ENCODE assay signal across 18 cellular contexts in the genomic region with DNA sequence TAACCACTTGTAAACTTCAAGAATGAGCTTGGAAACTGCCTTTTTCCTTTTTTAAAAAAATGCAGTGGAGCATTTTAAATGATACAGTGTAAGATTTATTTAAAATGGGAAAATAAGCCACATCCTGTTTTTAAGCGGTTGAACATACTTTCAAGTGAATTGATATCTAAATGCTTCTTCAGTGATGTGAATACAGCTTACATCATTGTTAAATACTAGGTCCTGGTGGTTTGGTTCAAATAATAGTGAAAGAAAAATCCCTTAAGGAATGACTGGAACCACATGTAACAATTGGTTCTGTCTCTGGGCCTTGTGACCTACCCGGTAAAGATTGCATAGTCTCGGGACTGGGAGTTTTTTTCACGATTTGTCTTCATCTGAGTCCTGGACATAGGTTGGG. TPM values are rescaled to one million over a fixed set of nuclear protein-coding genes. Genes with fewer than 3 reads are reported as not detected.
DNase-seq lines count a peak whose midpoint lies in the region; ATAC-seq and TF ChIP-seq lines count a peak whose summit lies in the region.
"Had no signal": no experiment of that assay in that cellular context is flagged by ENCODE, and none has a peak within 500 bp of the region (broad histone marks: within the 10 kb centered on the region; RNA-seq: fewer than 3 reads in every experiment).

No MANE protein-coding gene starts in this region.

- H3F3A ChIP-seq in GM23248 (ENCODE audit: insufficient read depth) (peaks cover 9% of the 10 kb centered on the region; the same call in 1 of the 2 replicates), PC-9 (ENCODE audit: insufficient read depth, low read depth) (peaks cover 8% of the 10 kb centered on the region; the same call in 1 of the 2 replicates)

- H3K9me3 ChIP-seq in GM23248 (ENCODE audit: low read depth) (no peaks in the 10 kb centered on the region), PC-9 (ENCODE audit: insufficient read depth, low read depth) (no peaks in the 10 kb centered on the region), osteoblast (ENCODE audit: low read depth, low read length) (no peaks in the 10 kb centered on the region), sigmoid colon (no peaks in the 10 kb centered on the region), WERI-Rb-1 (ENCODE audit: severe bottlenecking) (no peaks in the 10 kb centered on the region)

- BruUV-seq in PC-9 (replicated peaks; lab: Mats Ljungman, UMichigan) = no TSS peak

- ATAC-seq in GM18870 (IDR thresholded peaks at IDR 0.05; ENCODE audit: unreplicated experiment) = no peak

- TF ChIP-seq EP300 in sigmoid colon (IDR thresholded peaks at IDR 0.05) = no peak

- intact Hi-C loops in PC-9 (cut with micrococcal nuclease; ENCODE audit: unreplicated experiment) = no loop called here
- intact Hi-C loops in sigmoid colon (cut with DNase I) = no loop called here

- no peaks in the 10 kb centered on the region for H3K9me2 ChIP-seq in GM23248 (ENCODE audit: insufficient read depth)
- H3K9me2 ChIP-seq in PC-9 (ENCODE audit: insufficient read depth) = no peaks in the 10 kb centered on the region

- H3K27me3 ChIP-seq in GM23248 (replicated peaks; ENCODE audit: insufficient read depth) = no peaks in the 10 kb centered on the region
- no peaks in the 10 kb centered on the region for H3K27me3 ChIP-seq in PC-9 (ENCODE audit: insufficient read depth, low read depth)
- no peaks in the 10 kb centered on the region for H3K27me3 ChIP-seq in osteoblast (ENCODE audit: insufficient read depth, low read length)
- no peaks in the 10 kb centered on the region for H3K27me3 ChIP-seq in sigmoid colon
- peaks cover 38% of the 10 kb centered on the region for H3K27me3 ChIP-seq in WERI-Rb-1 (ENCODE audit: insufficient read depth, low read depth, severe bottlenecking)

- H2AFZ ChIP-seq in GM23248 (no peak overlapping the region), PC-9 (no peak overlapping the region), osteoblast (ENCODE audit: low read length) (no peak overlapping the region)

- WGBS in GM23248 (ENCODE audit: low coverage in 1 of 2, low lambda C conversion rate in 2 of 2, missing lambda C conversion rate in 2 of 2), 2 experiments = 91 to 94% methylated on average over 4 of the region's 4 CpGs
- WGBS in sigmoid colon, 2 donors = 80 to 87% methylated on average over 4 of the region's 4 CpGs

- no peak overlapping the region for H3K9ac ChIP-seq in GM23248

- H3K36me3 ChIP-seq in GM23248 (ENCODE audit: low read depth) (no peaks in the 10 kb centered on the region), PC-9 (ENCODE audit: low read depth) (no peaks in the 10 kb centered on the region), osteoblast (ENCODE audit: insufficient read depth, low read length) (no peaks in the 10 kb centered on the region), sigmoid colon (no peaks in the 10 kb centered on the region), WERI-Rb-1 (no peaks in the 10 kb centered on the region)

- H3K4me1 ChIP-seq in GM23248 (ENCODE audit: insufficient read depth) (peaks cover 25% of the 10 kb centered on the region), PC-9 (replicated peaks; ENCODE audit: insufficient read depth) (peaks cover 13% of the 10 kb centered on the region), osteoblast (ENCODE audit: insufficient read depth, low read length) (peaks cover 21% of the 10 kb centered on the region), sigmoid colon (no peaks in the 10 kb centered on the region)

- H4K20me1 ChIP-seq in GM23248 (ENCODE audit: insufficient read depth) = no peaks in the 10 kb centered on the region
- no peaks in the 10 kb centered on the region for H4K20me1 ChIP-seq in PC-9 (ENCODE audit: insufficient read depth)
- no peaks in the 10 kb centered on the region for H4K20me1 ChIP-seq in osteoblast (ENCODE audit: insufficient read depth, low read length)

- TF ChIP-seq CTCF in PC-9 (conservative IDR thresholded peaks at IDR 0.05) = no peak
- TF ChIP-seq CTCF in astrocyte of the spinal cord (IDR thresholded peaks at IDR 0.05; ENCODE audit: low read depth, low read length) = no peak
- no peak for TF ChIP-seq CTCF in osteoblast (IDR thresholded peaks at IDR 0.05; ENCODE audit: extremely low read depth, low read depth, low read length)
- no peak for TF ChIP-seq CTCF in sigmoid colon (IDR thresholded peaks at IDR 0.05)
- TF ChIP-seq CTCF in WERI-Rb-1 (IDR thresholded peaks at IDR 0.05; ENCODE audit: low read depth, low read length) = no peak

- in situ Hi-C loops in GM23248 (cut with MboI) = no loop called here
- in situ Hi-C loops in astrocyte of the spinal cord (cut with HindIII; ENCODE audit: low sequenced_read_pairs) = no loop called here

- no peak for DNase-seq in GM23248
- DNase-seq in PC-9 = no peak
- peak; percentile 45 for DNase-seq in astrocyte of the spinal cord (ENCODE audit: low read depth, low spot score)
- peak; percentile 52 for DNase-seq in osteoblast (ENCODE audit: insufficient read length, low spot score, missing footprints)
- no peak for DNase-seq in NCI-H187 treated with DMSO at 0.1 percent for 48 hours (lab: John Stamatoyannopoulos, UW)
- DNase-seq in sigmoid colon = no peak
- DNase-seq in WERI-Rb-1 = no peak
- DNase-seq: C1 segment of cervical spinal cord; Karpas-422; NCI-H1105; NCI-H1694 treated with DMSO at 0.1 percent for 48 hours; NCI-H2171; NCI-H446; NK-92 treated with Interleukin-12 subunit alpha and Interleukin-12 subunit beta, amount 100 ng/mL, for 24 hours; RPMI8226; SIG-M5 had no signal

- CTCF ChIA-PET in PC-9 (lab: Charles Lee) = no interaction called here

- no peak overlapping the region for H3K27ac ChIP-seq in GM23248
- peak overlapping the region; percentile 67 for H3K27ac ChIP-seq in PC-9
- no peak overlapping the region for H3K27ac ChIP-seq in osteoblast (ENCODE audit: low read depth, low read length)
- no peak overlapping the region for H3K27ac ChIP-seq in sigmoid colon
- no peak overlapping the region for H3K27ac ChIP-seq in WERI-Rb-1

- H3K4me2 ChIP-seq in GM23248 (ENCODE audit: unreplicated experiment) (peak overlapping the region; percentile 18), PC-9 (no peak overlapping the region; the same call in 1 of the 2 replicates), osteoblast (ENCODE audit: insufficient read depth, low read length) (peak overlapping the region; percentile 10)

- POLR2A ChIA-PET in PC-9 (lab: Charles Lee; ENCODE audit: unreplicated experiment) = no interaction called here

- peaks cover 6% of the 10 kb centered on the region; the same call in 1 of the 2 replicates for H3K79me2 ChIP-seq in GM23248 (ENCODE audit: insufficient read depth)
- no peaks in the 10 kb centered on the region for H3K79me2 ChIP-seq in PC-9 (ENCODE audit: low read depth)
- no peaks in the 10 kb centered on the region for H3K79me2 ChIP-seq in osteoblast (ENCODE audit: insufficient read depth, low read length)

- H3K4me3 ChIP-seq in GM23248 = no peak overlapping the region
- H3K4me3 ChIP-seq in PC-9 = no peak overlapping the region
- H3K4me3 ChIP-seq in astrocyte of the spinal cord (ENCODE audit: low read depth, low read length) = no peak overlapping the region
- no peak overlapping the region for H3K4me3 ChIP-seq in osteoblast (ENCODE audit: insufficient read depth, low read length)
- no peak overlapping the region for H3K4me3 ChIP-seq in sigmoid colon
- H3K4me3 ChIP-seq in WERI-Rb-1 (ENCODE audit: low read depth, low read length) = no peak overlapping the region

- TF ChIP-seq POLR2A in sigmoid colon (IDR thresholded peaks at IDR 0.05) = no peak

RNA-seq across cellular contexts. Expression of a gene that starts 44.2 kb away (rescaled TPM):
- total RNA-seq in GM23248 (2014; rRNA removed; shearing (Covaris generic)) = 4.6 and 10.3 TPM in 2 replicates
- polyA plus RNA-seq in GM23248 (2016; fragmentation: Nextera tagmentation; extraction: Ambion mirVana) (1.3 and 2.0 TPM in 2 replicates), sigmoid colon (under 1 TPM in 1 of 3 donors, not detected in 2; 0.64 TPM)
- total RNA-seq in PC-9 (2021) (not detected in 2 replicates), osteoblast (0.59 and 0.72 TPM in 2 replicates), sigmoid colon (1 to 10 TPM; 1.5 to 5.3 (median 2.5) TPM)
- total RNA-seq: T-helper 2 cell treated with Interferon-gamma antibody and Interleukin-4, amounts not matched to agents 100 ng/mL and 5 ng/mL, for 36 hours had no signal

Comparison
In these comparisons a context has a peak if more than half of its experiments do, and no peak if none do; other contexts are left out.
1. DNase-seq: peak in astrocyte of the spinal cord (single experiment) and osteoblast (single experiment); none in GM23248 (single experiment), PC-9 (0 of 2), NCI-H187 treated with DMSO at 0.1 percent for 48 hours (single experiment), sigmoid colon (single experiment) and WERI-Rb-1 (single experiment).